ENCODE assay signal across 8 cellular contexts in the genomic region with DNA sequence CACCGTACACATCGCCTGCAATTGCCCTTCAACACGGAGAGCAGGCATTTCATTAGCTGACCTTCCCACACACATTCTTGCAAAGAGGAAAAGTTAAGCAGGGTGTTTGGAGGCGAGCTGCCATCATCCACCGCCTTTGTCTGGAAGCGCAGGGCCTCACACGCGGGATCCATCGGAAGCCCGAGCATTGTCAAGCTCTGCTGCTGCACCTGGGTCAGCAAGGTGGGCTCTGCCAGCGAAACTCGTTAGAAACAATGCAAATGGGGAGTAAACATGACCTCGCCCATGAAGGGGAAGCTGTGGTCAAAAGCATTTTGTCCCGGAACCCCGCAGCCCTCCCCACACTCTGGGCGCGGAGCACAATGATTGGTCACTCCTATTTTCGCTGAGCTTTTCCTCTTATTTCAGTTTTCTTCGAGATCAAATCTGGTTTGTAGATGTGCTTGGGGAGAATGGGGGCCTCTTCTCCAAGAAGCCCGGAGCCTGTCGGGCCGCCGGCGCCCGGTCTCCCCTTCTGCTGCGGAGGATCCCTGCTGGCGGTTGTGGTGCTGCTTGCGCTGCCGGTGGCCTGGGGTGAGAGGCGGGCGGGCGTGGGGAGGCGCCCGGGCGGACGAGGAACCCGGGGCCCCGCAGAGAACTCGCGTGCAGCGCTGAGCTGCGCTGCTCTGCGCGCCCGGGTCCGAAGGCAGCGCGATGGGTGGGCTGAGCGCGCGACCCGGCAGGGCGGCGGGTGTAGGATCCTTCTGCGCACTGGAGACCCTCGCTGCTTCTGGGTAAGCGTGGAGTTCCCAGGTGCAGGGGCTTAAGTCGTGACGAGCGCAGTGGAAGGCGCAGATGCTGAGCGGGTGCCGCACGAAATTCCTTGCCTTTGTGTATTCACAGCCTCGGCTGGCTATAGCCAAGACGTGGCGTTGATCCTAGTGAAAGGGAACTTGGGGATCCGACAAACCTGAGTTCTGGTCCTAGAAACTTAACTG. TPM values are rescaled to one million over a fixed set of nuclear protein-coding genes. Genes with fewer than 3 reads are reported as not detected.
DNase-seq lines count a peak whose midpoint lies in the region; ATAC-seq and TF ChIP-seq lines count a peak whose summit lies in the region.

A gene (plus strand): TSS at position 342 of the 977 bp plus-strand sequence. CDS start 111 bp downstream, at position 453.

- H3K27me3 Mint-ChIP-seq in T-helper 2 cell treated with Interferon-gamma antibody and Interleukin-4, amounts not matched to agents 5 μg/mL and 100 μg/mL, for 36 hours (ENCODE audit: low read depth): peaks cover 31% of the 10 kb centered on the region
- H3K27me3 Mint-ChIP-seq in central memory CD8-positive, alpha-beta T cell: peaks cover 42% of the 10 kb centered on the region
- H3K27me3 Mint-ChIP-seq in stimulated activated naive B cell treated with anti-CD40 and anti-IgM and Interleukin-4, amounts not matched to agents 10 μg/mL and 1 μg/mL and 100 μg/mL, for 72 hours: no peaks in the 10 kb centered on the region

- H3K4me1 Mint-ChIP-seq in T-helper 2 cell treated with Interferon-gamma antibody and Interleukin-4, amounts not matched to agents 5 μg/mL and 100 μg/mL, for 36 hours (ENCODE audit: low read depth): peaks cover 11% of the 10 kb centered on the region
- H3K4me1 Mint-ChIP-seq in central memory CD8-positive, alpha-beta T cell: no peaks in the 10 kb centered on the region
- peaks cover 17 to 30% of the 10 kb centered on the region in 2 donors for H3K4me1 Mint-ChIP-seq in stimulated activated naive B cell treated with anti-CD40 and anti-IgM and Interleukin-4, amounts not matched to agents 10 μg/mL and 1 μg/mL and 100 μg/mL, for 72 hours

- H3K36me3 ChIP-seq in SJCRH30: no peaks in the 10 kb centered on the region

- TF ChIP-seq POLR2A in GM18951 (IDR thresholded peaks at IDR 0.05; ENCODE audit: extremely low read depth, insufficient read depth, insufficient read length): peak; percentile 39

- H3K27me3 ChIP-seq in SJCRH30: peaks cover 29% of the 10 kb centered on the region

- H3K4me1 ChIP-seq in SJCRH30: no peaks in the 10 kb centered on the region

- DNase-seq in T-helper 2 cell treated with Interferon-gamma antibody and Interleukin-4, amounts not matched to agents 5 μg/mL and 100 μg/mL, for 36 hours (ENCODE audit: low spot score): no peak
- no peak for DNase-seq in central memory CD8-positive, alpha-beta T cell (ENCODE audit: low spot score in 2 of 2)
- DNase-seq in medulla oblongata (ENCODE audit: extremely low spot score): peak; percentile 2
- peak; percentile 33 for DNase-seq in stimulated activated naive B cell treated with anti-CD40 and anti-IgM and Interleukin-4, amounts not matched to agents 10 μg/mL and 1 μg/mL and 100 μg/mL, for 72 hours
- no peak for DNase-seq in SJCRH30

- no peaks in the 10 kb centered on the region for H3K9me3 Mint-ChIP-seq in T-helper 2 cell treated with Interferon-gamma antibody and Interleukin-4, amounts not matched to agents 5 μg/mL and 100 μg/mL, for 36 hours
- H3K9me3 Mint-ChIP-seq in central memory CD8-positive, alpha-beta T cell: no peaks in the 10 kb centered on the region
- H3K9me3 Mint-ChIP-seq in stimulated activated naive B cell treated with anti-CD40 and anti-IgM and Interleukin-4, amounts not matched to agents 10 μg/mL and 1 μg/mL and 100 μg/mL, for 72 hours: no peaks in the 10 kb centered on the region

- no peak within 1 kb of the TSS for H3K27ac ChIP-seq in SJCRH30

- ATAC-seq in HG03025 (IDR thresholded peaks at IDR 0.05; ENCODE audit: low FRiP score, unreplicated experiment): peak; percentile 57
- peak; percentile 54 for ATAC-seq in central memory CD8-positive, alpha-beta T cell (replicated peaks; ENCODE audit: extremely low read depth, poor library complexity, severe bottlenecking)
- ATAC-seq in stimulated activated naive B cell treated with anti-CD40 and anti-IgM and Interleukin-4, amounts not matched to agents 10 μg/mL and 1 μg/mL and 100 μg/mL, for 72 hours (replicated peaks): peak; percentile 73 to 79
- no peak for ATAC-seq in HG03108 (IDR thresholded peaks at IDR 0.05; ENCODE audit: unreplicated experiment)

- H3K4me3 ChIP-seq in SJCRH30: no peak within 1 kb of the TSS

- H3K27ac Mint-ChIP-seq in T-helper 2 cell treated with Interferon-gamma antibody and Interleukin-4, amounts not matched to agents 5 μg/mL and 100 μg/mL, for 36 hours: no peak within 1 kb of the TSS
- H3K27ac Mint-ChIP-seq in central memory CD8-positive, alpha-beta T cell (ENCODE audit: low read depth): no peak within 1 kb of the TSS
- peak within 1 kb of the TSS; percentile 70 for H3K27ac Mint-ChIP-seq in stimulated activated naive B cell treated with anti-CD40 and anti-IgM and Interleukin-4, amounts not matched to agents 10 μg/mL and 1 μg/mL and 100 μg/mL, for 72 hours

- H3K4me3 Mint-ChIP-seq in T-helper 2 cell treated with Interferon-gamma antibody and Interleukin-4, amounts not matched to agents 5 μg/mL and 100 μg/mL, for 36 hours: peak within 1 kb of the TSS; percentile 72
- H3K4me3 Mint-ChIP-seq in central memory CD8-positive, alpha-beta T cell: no peak within 1 kb of the TSS
- H3K4me3 Mint-ChIP-seq in stimulated activated naive B cell treated with anti-CD40 and anti-IgM and Interleukin-4, amounts not matched to agents 10 μg/mL and 1 μg/mL and 100 μg/mL, for 72 hours: peak within 1 kb of the TSS; percentile 89 to 96

- in situ Hi-C loops in GM18951 (cut with MboI; ENCODE audit: low sequenced_read_pairs, unreplicated experiment): loop anchor here (5.0 to 10.0 kb wide), 2 partner anchors 84 to 411 kb away; a partner anchor contains a TSS

- H3K9me3 ChIP-seq in SJCRH30 (replicated peaks): no peaks in the 10 kb centered on the region

- no peaks in the 10 kb centered on the region for H3K36me3 Mint-ChIP-seq in T-helper 2 cell treated with Interferon-gamma antibody and Interleukin-4, amounts not matched to agents 5 μg/mL and 100 μg/mL, for 36 hours (ENCODE audit: low read depth)
- no peaks in the 10 kb centered on the region for H3K36me3 Mint-ChIP-seq in central memory CD8-positive, alpha-beta T cell (ENCODE audit: insufficient read depth)
- no peaks in the 10 kb centered on the region for H3K36me3 Mint-ChIP-seq in stimulated activated naive B cell treated with anti-CD40 and anti-IgM and Interleukin-4, amounts not matched to agents 10 μg/mL and 1 μg/mL and 100 μg/mL, for 72 hours

RNA-seq across cellular contexts. Expression of the gene that starts here (rescaled TPM):
- total RNA-seq in SJCRH30 (2014; rRNA removed; shearing (Covaris generic)): 0.16 TPM in 1 of 2 replicates, not detected in the other

Comparison
In these comparisons a context has a peak if more than half of its experiments do, and no peak if none do; other contexts are left out.
1. DNase-seq: peak in medulla oblongata (single experiment) and stimulated activated naive B cell treated with anti-CD40 and anti-IgM and Interleukin-4, amounts not matched to agents 10 μg/mL and 1 μg/mL and 100 μg/mL, for 72 hours (single experiment); none in T-helper 2 cell treated with Interferon-gamma antibody and Interleukin-4, amounts not matched to agents 5 μg/mL and 100 μg/mL, for 36 hours (single experiment), central memory CD8-positive, alpha-beta T cell (0 of 2) and SJCRH30 (0 of 2).